1 cellular context compared by ENCODE assay signal in genomic region chr12:70242695-70243509, GRCh38.
A peak's percentile ranks its signal among the peaks of the same experiment; 100 is the strongest.
TF ChIP-seq lines count a peak whose summit lies in the region.

Gene CNOT2, plus strand, starts transcription at chr12:70243433. Its CDS starts 34,794 bp downstream, at chr12:70278227.

TF ChIP-seq in K562, 482 proteins besides CTCF, POLR2A, EP300 and RAD21 (continued from another document and continues in another):
- TF ChIP-seq E2F8 (IDR thresholded peaks at IDR 0.05; ENCODE audit: low read depth, partially characterized antibody) (peak; percentile 86), POLR3A (IDR thresholded peaks at IDR 0.05; ENCODE audit: borderline replicate concordance, extremely low read depth, insufficient read depth, insufficient read length) (no peak), WHSC1 (IDR thresholded peaks at IDR 0.05; ENCODE audit: low read length) (no peak), MTF1 (CRISPR knock-in tag; IDR thresholded peaks at IDR 0.05; ENCODE audit: borderline replicate concordance) (no peak), NFXL1 (CRISPR knock-in tag; IDR thresholded peaks at IDR 0.05) (no peak), TCF7L2 (IDR thresholded peaks at IDR 0.05; ENCODE audit: low read depth, low read length) (no peak), PTTG1 (tag; IDR thresholded peaks at IDR 0.05; ENCODE audit: low read depth) (no peak), ERF (CRISPR knock-in tag; IDR thresholded peaks at IDR 0.05) (peak; percentile 19; the same call in 1 of the 2 replicates), RB1 (IDR thresholded peaks at IDR 0.05; ENCODE audit: low read depth) (peak; percentile 5; the same call in 1 of the 2 replicates), ZNF41 (CRISPR knock-in tag; conservative IDR thresholded peaks at IDR 0.05) (no peak), NCOA4 (IDR thresholded peaks at IDR 0.05; ENCODE audit: partially characterized antibody) (no peak), SIRT6 (IDR thresholded peaks at IDR 0.05; ENCODE audit: low read depth, low read length) (no peak), LARP7 (IDR thresholded peaks at IDR 0.05) (no peak), SREBF1 (IDR thresholded peaks at IDR 0.05; ENCODE audit: borderline replicate concordance, low read depth, low read length) (0 out of 2 replicates have a peak, but pooled peaks have one; percentile 49), GTF2A2 (tag; IDR thresholded peaks at IDR 0.05) (no peak), SMARCA4 (IDR thresholded peaks at IDR 0.05) (peak; percentile 48; the same call in 1 of the 2 replicates), THRB (CRISPR knock-in tag; conservative IDR thresholded peaks at IDR 0.05) (no peak), KAT8 (IDR thresholded peaks at IDR 0.05; ENCODE audit: low read depth) (no peak), ZFP30 (CRISPR knock-in tag; IDR thresholded peaks at IDR 0.05; ENCODE audit: borderline replicate concordance) (no peak), ZNF134 (CRISPR knock-in tag; conservative IDR thresholded peaks at IDR 0.05) (no peak), VEZF1 (CRISPR knock-in tag; IDR thresholded peaks at IDR 0.05) (no peak), CAMTA2 (CRISPR knock-in tag; conservative IDR thresholded peaks at IDR 0.05) (no peak), BRF1 (IDR thresholded peaks at IDR 0.05; ENCODE audit: borderline replicate concordance, extremely low read depth, insufficient read length) (no peak), ZNF586 (CRISPR knock-in tag; conservative IDR thresholded peaks at IDR 0.05) (no peak), ELK1 (CRISPR knock-in tag; IDR thresholded peaks at IDR 0.05) (no peak), PRPF4 (IDR thresholded peaks at IDR 0.05; ENCODE audit: insufficient read depth, low read depth, low read length, poor library complexity, severe bottlenecking) (no peak), PRMT5 (CRISPR knock-in tag; IDR thresholded peaks at IDR 0.05) (no peak), ZNF696 (CRISPR knock-in tag; conservative IDR thresholded peaks at IDR 0.05) (no peak), GABPA (tag; conservative IDR thresholded peaks at IDR 0.05; ENCODE audit: low read depth) (peak; percentile 59), ATF4 (CRISPR knock-in tag; IDR thresholded peaks at IDR 0.05) (no peak), ZNF253 (CRISPR knock-in tag; conservative IDR thresholded peaks at IDR 0.05) (no peak), ZNF449 (CRISPR knock-in tag; IDR thresholded peaks at IDR 0.05) (no peak), NCOA1 (IDR thresholded peaks at IDR 0.05; ENCODE audit: low read depth) (peak; percentile 79), SAP30 (IDR thresholded peaks at IDR 0.05; ENCODE audit: borderline replicate concordance, insufficient read depth, low read depth, low read length, poor library complexity, severe bottlenecking) (no peak), POLR2G (IDR thresholded peaks at IDR 0.05; ENCODE audit: low read depth, low read length) (peak; percentile 97), ZNF589 (CRISPR knock-in tag; IDR thresholded peaks at IDR 0.05; ENCODE audit: low read depth) (no peak), ARID1B (IDR thresholded peaks at IDR 0.05) (peak; percentile 66), CREB5 (CRISPR knock-in tag; IDR thresholded peaks at IDR 0.05) (no peak), ZZZ3 (IDR thresholded peaks at IDR 0.05) (no peak), ZBTB7A (IDR thresholded peaks at IDR 0.05; ENCODE audit: borderline replicate concordance, control insufficient read depth, low read depth, low read length) (peak; percentile 80; the same call in 1 of the 2 replicates), MEF2A (IDR thresholded peaks at IDR 0.05; ENCODE audit: control insufficient read depth, low read depth, low read length) (no peak), STAG1 (CRISPR knock-in tag; IDR thresholded peaks at IDR 0.05; ENCODE audit: borderline replicate concordance) (no peak), SLC30A9 (CRISPR knock-in tag; IDR thresholded peaks at IDR 0.05) (no peak), ZFP1 (CRISPR knock-in tag; IDR thresholded peaks at IDR 0.05) (no peak), ZNF398 (CRISPR knock-in tag; IDR thresholded peaks at IDR 0.05) (no peak), ZFP36 (IDR thresholded peaks at IDR 0.05; ENCODE audit: low read depth, low read length, partially characterized antibody) (no peak), ZHX1 (conservative IDR thresholded peaks at IDR 0.05; ENCODE audit: low read length) (no peak), CHD1 (IDR thresholded peaks at IDR 0.05; ENCODE audit: low read length) (peak; percentile 72), NBN (IDR thresholded peaks at IDR 0.05; ENCODE audit: low read depth) (no peak), ZNF263 (CRISPR knock-in tag; IDR thresholded peaks at IDR 0.05; ENCODE audit: borderline replicate concordance) (peak; percentile 45; the same call in 1 of the 2 replicates), PHTF2 (CRISPR knock-in tag; IDR thresholded peaks at IDR 0.05) (no peak), ADNP (tag; IDR thresholded peaks at IDR 0.05) (no peak), ZNF124 (CRISPR knock-in tag; IDR thresholded peaks at IDR 0.05) (no peak), ZKSCAN1 (IDR thresholded peaks at IDR 0.05; ENCODE audit: low read depth, low read length) (no peak), ZNF655 (CRISPR knock-in tag; IDR thresholded peaks at IDR 0.05) (no peak)
